Comparison of ENCODE assay signal across 21 cellular contexts in the genomic region with DNA sequence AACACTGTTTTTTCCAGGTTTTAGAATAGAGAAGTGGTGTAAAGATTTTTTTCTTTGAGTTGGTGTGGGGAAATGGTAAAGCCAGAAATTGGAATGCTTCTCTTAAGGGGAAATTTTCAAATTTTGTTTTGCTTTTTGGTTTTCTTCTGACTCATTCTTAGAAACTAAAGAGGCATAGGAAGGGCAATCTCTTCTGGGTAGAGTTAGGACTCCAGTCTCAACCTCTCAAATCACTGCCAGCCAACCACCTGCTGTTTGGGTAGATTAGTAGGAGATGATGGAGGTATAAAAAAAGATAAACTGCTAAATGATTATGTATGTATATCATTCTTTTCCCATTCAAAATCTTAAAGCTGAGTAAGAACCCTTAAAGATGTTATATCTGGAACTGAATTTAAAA.
"Had no signal": no experiment of that assay in that cellular context is flagged by ENCODE, and none has a peak within 500 bp of the region (broad histone marks: within the 10 kb centered on the region; RNA-seq: fewer than 3 reads in every experiment).

No MANE protein-coding gene starts in this region.

- H3K9me3 ChIP-seq: gastrocnemius medialis, heart right ventricle, pancreas, suprapubic skin, tibial artery, upper lobe of right lung, vagina had no signal

- H3K4me3 Mint-ChIP-seq: nephron had no signal

- H3K9me3 Mint-ChIP-seq: nephron had no signal

- H3K27ac ChIP-seq: gastrocnemius medialis, heart right ventricle, pancreas, suprapubic skin, tibial artery, upper lobe of right lung, vagina had no signal

- H3K27me3 Mint-ChIP-seq: progenitor cell of endocrine pancreas had no signal

- H3K4me1 ChIP-seq: pancreas, suprapubic skin, tibial artery, upper lobe of right lung, vagina had no signal

- H3K4me3 ChIP-seq: dorsolateral prefrontal cortex, gastrocnemius medialis, heart right ventricle, pancreas, suprapubic skin, tibial artery, upper lobe of right lung, vagina had no signal

- ATAC-seq: esophagus mucosa; gastrocnemius medialis; heart right ventricle; pancreas; right cardiac atrium; stimulated activated naive CD8-positive, alpha-beta T cell treated with anti-CD3 and anti-CD28 coated beads, Interleukin-15, Interleukin-2, amounts not matched to agents 100 U/mL and 50 U/mL, for 24 hours; upper lobe of right lung had no signal

- H3K36me3 ChIP-seq: gastrocnemius medialis, vagina had no signal

- H3K27me3 ChIP-seq: dorsolateral prefrontal cortex, gastrocnemius medialis, heart right ventricle, pancreas, suprapubic skin, tibial artery, upper lobe of right lung, vagina had no signal

- DNase-seq: cortex of kidney; dorsolateral prefrontal cortex; effector CD8-positive, alpha-beta T cell; gastrocnemius medialis; heart right ventricle; hypothalamus; kidney glomerular epithelial cell; mammary epithelial cell; occipital lobe; pancreas; right cardiac atrium; small intestine; stimulated activated CD4-positive, alpha-beta T cell treated with anti-CD3 and anti-CD28 coated beads, Interleukin-12 subunit alpha, Interleukin-12 subunit beta, amount 100 ng/mL, for 4 hours; stimulated activated naive CD8-positive, alpha-beta T cell treated with anti-CD3 and anti-CD28 coated beads, Interleukin-15, Interleukin-2, amounts not matched to agents 100 U/mL and 50 U/mL, for 24 hours; tibial artery; upper lobe of right lung had no signal

- H3K27ac Mint-ChIP-seq: nephron, progenitor cell of endocrine pancreas had no signal
